ENCODE assay signal across 32 cellular contexts in genomic region chr1:64659478-64659877, GRCh38.
"Had no signal": no experiment of that assay in that cellular context is flagged by ENCODE, and none has a peak within 500 bp of the region (broad histone marks: within the 10 kb centered on the region; RNA-seq: fewer than 3 reads in every experiment).

No MANE protein-coding gene starts in this region.

- DNase-seq: activated CD4-positive, alpha-beta T cell treated with anti-CD3 and anti-CD28 coated beads, Interleukin-2, amount 10 ng/mL, durations not matched to agents 24 days and 14 days; activated CD4-positive, alpha-beta T cell treated with anti-CD3 and anti-CD28 coated beads, Interleukin-2, amount 50 U/mL, for 4 hours; activated CD4-positive, CD25-positive, alpha-beta regulatory T cell; activated CD8-positive, alpha-beta T cell treated with anti-CD3 and anti-CD28 coated beads for 36 hours; activated gamma-delta T cell treated with Interleukin-2 at 50 U/mL for 16 hours; activated naive CD4-positive, alpha-beta T cell treated with anti-CD3 and anti-CD28 coated beads for 36 hours; activated naive CD8-positive, alpha-beta T cell treated with anti-CD3 and anti-CD28 coated beads for 36 hours; activated T-cell treated with anti-CD3 and anti-CD28 coated beads, Interleukin-2, amount 50 U/mL, for 24 hours; amniotic stem cell; aorta; body of pancreas; central memory CD4-positive, alpha-beta T cell; MM.1S; NCI-H1092 treated with DMSO at 0.1 percent for 48 hours; NCI-H1417; NCI-H146; NCI-H187; NCI-H2029 treated with DMSO at 0.1 percent for 48 hours; NCI-H2107; NCI-H2171; NCI-H510A; NCI-H526; NCI-H748 treated with DMSO at 0.1 percent for 48 hours; NK-92 treated with Interleukin-12 subunit alpha and Interleukin-12 subunit beta, amount 100 ng/mL, for 24 hours; Right ventricle myocardium superior; SW 1271; T-helper 1 cell; T-helper 9 cell had no signal

- H3K9ac ChIP-seq: KMS-11 had no signal

- H3K4me1 ChIP-seq: body of pancreas had no signal

- H3K4me3 Mint-ChIP-seq: activated CD4-positive, alpha-beta T cell treated with anti-CD3 and anti-CD28 coated beads, Interleukin-2, amount 10 ng/mL, durations not matched to agents 24 days and 14 days; activated CD8-positive, alpha-beta T cell treated with anti-CD3 and anti-CD28 coated beads for 36 hours; activated naive CD4-positive, alpha-beta T cell treated with anti-CD3 and anti-CD28 coated beads for 36 hours; activated naive CD8-positive, alpha-beta T cell treated with anti-CD3 and anti-CD28 coated beads for 36 hours; activated T-cell treated with anti-CD3 and anti-CD28 coated beads, Interleukin-2, amount 50 U/mL, for 24 hours; activated T-helper 1 cell treated with anti-CD3 and anti-CD28 coated beads, Interleukin-12 subunit alpha, Interleukin-12 subunit beta, Interleukin-2, Interleukin-4 antibody, amounts not matched to agents 30 ng/mL and 10 ng/mL and 1 ng/mL, durations not matched to agents 14 hours and 24 hours and 36 hours had no signal

- ATAC-seq: activated CD8-positive, alpha-beta T cell treated with anti-CD3 and anti-CD28 coated beads for 36 hours; body of pancreas had no signal

- H3K4me2 ChIP-seq: KMS-11 had no signal

- H3K9me3 Mint-ChIP-seq: activated CD4-positive, alpha-beta T cell treated with anti-CD3 and anti-CD28 coated beads, Interleukin-2, amount 10 ng/mL, durations not matched to agents 24 days and 14 days; activated CD8-positive, alpha-beta T cell treated with anti-CD3 and anti-CD28 coated beads for 36 hours; activated naive CD4-positive, alpha-beta T cell treated with anti-CD3 and anti-CD28 coated beads for 36 hours; activated naive CD8-positive, alpha-beta T cell treated with anti-CD3 and anti-CD28 coated beads for 36 hours; activated T-cell treated with anti-CD3 and anti-CD28 coated beads, Interleukin-2, amount 50 U/mL, for 24 hours; activated T-helper 1 cell treated with anti-CD3 and anti-CD28 coated beads, Interleukin-12 subunit alpha, Interleukin-12 subunit beta, Interleukin-2, Interleukin-4 antibody, amounts not matched to agents 30 ng/mL and 10 ng/mL and 1 ng/mL, durations not matched to agents 14 hours and 24 hours and 36 hours had no signal

- H3K27ac Mint-ChIP-seq: activated CD4-positive, alpha-beta T cell treated with anti-CD3 and anti-CD28 coated beads, Interleukin-2, amount 10 ng/mL, durations not matched to agents 24 days and 14 days; activated CD8-positive, alpha-beta T cell treated with anti-CD3 and anti-CD28 coated beads for 36 hours; activated naive CD4-positive, alpha-beta T cell treated with anti-CD3 and anti-CD28 coated beads for 36 hours; activated naive CD8-positive, alpha-beta T cell treated with anti-CD3 and anti-CD28 coated beads for 36 hours; activated T-cell treated with anti-CD3 and anti-CD28 coated beads, Interleukin-2, amount 50 U/mL, for 24 hours; activated T-helper 1 cell treated with anti-CD3 and anti-CD28 coated beads, Interleukin-12 subunit alpha, Interleukin-12 subunit beta, Interleukin-2, Interleukin-4 antibody, amounts not matched to agents 30 ng/mL and 10 ng/mL and 1 ng/mL, durations not matched to agents 14 hours and 24 hours and 36 hours had no signal

- H3K27me3 ChIP-seq: body of pancreas had no signal

- H3K27ac ChIP-seq: body of pancreas, KMS-11, VCaP had no signal

- H3K9me3 ChIP-seq: body of pancreas had no signal

- H3K4me1 Mint-ChIP-seq: activated CD4-positive, alpha-beta T cell treated with anti-CD3 and anti-CD28 coated beads, Interleukin-2, amount 10 ng/mL, durations not matched to agents 24 days and 14 days; activated naive CD8-positive, alpha-beta T cell treated with anti-CD3 and anti-CD28 coated beads for 36 hours had no signal

- H3K27me3 Mint-ChIP-seq: activated CD8-positive, alpha-beta T cell treated with anti-CD3 and anti-CD28 coated beads for 36 hours; activated naive CD8-positive, alpha-beta T cell treated with anti-CD3 and anti-CD28 coated beads for 36 hours; activated T-cell treated with anti-CD3 and anti-CD28 coated beads, Interleukin-2, amount 50 U/mL, for 24 hours had no signal

- H3K36me3 Mint-ChIP-seq: activated naive CD8-positive, alpha-beta T cell treated with anti-CD3 and anti-CD28 coated beads for 36 hours had no signal

- H3K4me3 ChIP-seq: body of pancreas had no signal

- FAIRE-seq: bronchial epithelial cell had no signal
